In the genomic region with DNA sequence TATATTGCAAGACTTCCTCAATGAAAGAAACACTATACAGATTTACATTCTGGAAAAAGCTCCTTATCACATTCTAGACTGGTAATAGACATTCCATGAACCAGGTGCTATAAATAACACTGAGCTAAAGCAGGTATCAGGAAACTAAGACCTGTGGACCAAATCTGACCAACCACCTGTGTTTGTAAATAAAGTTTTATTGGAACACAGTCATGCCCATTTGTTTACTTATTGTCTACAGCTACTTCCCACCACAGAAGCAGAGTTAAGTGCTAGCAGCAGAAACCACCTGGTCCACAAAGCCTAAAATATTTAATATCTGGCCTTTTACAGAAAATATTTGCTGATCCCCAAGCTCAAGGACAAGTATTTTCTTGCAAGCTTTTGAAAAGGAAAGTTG, we compare ENCODE assay signal across 1 cellular context.
TF ChIP-seq lines count a peak whose summit lies in the region.

No MANE protein-coding gene starts in this region.

TF ChIP-seq in GM12878, 131 proteins besides CTCF, POLR2A, EP300 and RAD21 (continued from another document):
- TF ChIP-seq, protein P1, sequence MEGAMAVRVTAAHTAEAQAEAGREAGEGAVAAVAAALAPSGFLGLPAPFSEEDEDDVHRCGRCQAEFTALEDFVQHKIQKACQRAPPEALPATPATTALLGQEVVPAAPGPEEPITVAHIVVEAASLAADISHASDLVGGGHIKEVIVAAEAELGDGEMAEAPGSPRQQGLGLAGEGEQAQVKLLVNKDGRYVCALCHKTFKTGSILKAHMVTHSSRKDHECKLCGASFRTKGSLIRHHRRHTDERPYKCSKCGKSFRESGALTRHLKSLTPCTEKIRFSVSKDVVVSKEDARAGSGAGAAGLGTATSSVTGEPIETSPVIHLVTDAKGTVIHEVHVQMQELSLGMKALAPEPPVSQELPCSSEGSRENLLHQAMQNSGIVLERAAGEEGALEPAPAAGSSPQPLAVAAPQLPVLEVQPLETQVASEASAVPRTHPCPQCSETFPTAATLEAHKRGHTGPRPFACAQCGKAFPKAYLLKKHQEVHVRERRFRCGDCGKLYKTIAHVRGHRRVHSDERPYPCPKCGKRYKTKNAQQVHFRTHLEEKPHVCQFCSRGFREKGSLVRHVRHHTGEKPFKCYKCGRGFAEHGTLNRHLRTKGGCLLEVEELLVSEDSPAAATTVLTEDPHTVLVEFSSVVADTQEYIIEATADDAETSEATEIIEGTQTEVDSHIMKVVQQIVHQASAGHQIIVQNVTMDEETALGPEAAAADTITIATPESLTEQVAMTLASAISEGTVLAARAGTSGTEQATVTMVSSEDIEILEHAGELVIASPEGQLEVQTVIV (IDR thresholded peaks at IDR 0.05; ENCODE audit: borderline replicate concordance, partially characterized antibody): no peak
